In genomic region chr2:42142476-42143184, GRCh38 we compare ENCODE assay signal across 10 cellular contexts. TPM values are rescaled to one million over a fixed set of nuclear protein-coding genes. Genes with fewer than 3 reads are reported as not detected.
DNase-seq lines count a peak whose midpoint lies in the region; ATAC-seq and TF ChIP-seq lines count a peak whose summit lies in the region.
"Had no signal": no experiment of that assay in that cellular context is flagged by ENCODE, and none has a peak within 500 bp of the region (broad histone marks: within the 10 kb centered on the region; RNA-seq: fewer than 3 reads in every experiment).

No MANE protein-coding gene starts in this region.

- peak overlapping the region; percentile 47; the same call in 1 of the 2 replicates for H3K9ac ChIP-seq in ES-I3 (ENCODE audit: low read depth, low read length)

- peaks cover 4% of the 10 kb centered on the region for H3K4me1 ChIP-seq in ES-I3 (ENCODE audit: insufficient read depth, low read length)

- no peaks in the 10 kb centered on the region for H3K9me3 ChIP-seq in ES-I3 (ENCODE audit: control insufficient read depth, insufficient read depth, low read length)

- H3K36me3 ChIP-seq in ES-I3 (ENCODE audit: insufficient read depth, low read length) = no peaks in the 10 kb centered on the region

- DNase-seq in SK-N-DZ (ENCODE audit: low spot score) = peak; percentile 74
- DNase-seq in fibroblast of the aortic adventitia (ENCODE audit: low read depth) = no peak
- DNase-seq in sciatic nerve (ENCODE audit: low spot score) = no peak
- DNase-seq in T-helper 9 cell = no peak
- DNase-seq in activated CD4-positive, alpha-beta T cell treated with anti-CD3 and anti-CD28 coated beads for 4 hours = no peak
- no peak for DNase-seq in activated T-cell treated with anti-CD3 and anti-CD28 coated beads, Interleukin-2, amount 50 U/mL, for 1 hour
- DNase-seq: activated CD4-positive, alpha-beta memory T cell treated with anti-CD3 and anti-CD28 coated beads for 36 hours; NCI-H2029 treated with DMSO at 0.1 percent for 48 hours had no signal

- intact Hi-C loops in sciatic nerve (cut with DNase I) = no loop called here

- ATAC-seq in sciatic nerve (peak; percentile 21), HG03354 (IDR thresholded peaks at IDR 0.05; ENCODE audit: poor library complexity, severe bottlenecking, unreplicated experiment) (no peak)

- H3K4me3 ChIP-seq in fibroblast of the aortic adventitia (ENCODE audit: low read depth, low read length) = peak overlapping the region; percentile 38

- no peak for TF ChIP-seq CTCF in fibroblast of the aortic adventitia (IDR thresholded peaks at IDR 0.05; ENCODE audit: insufficient read depth, low read length)

RNA-seq across cellular contexts. Expression of gene EML4, which starts 26.5 kb away (rescaled TPM):
- 46.4 and 51.0 TPM in 2 replicates for polyA plus RNA-seq in SK-N-DZ (2014; cell fraction: cytosol; rRNA removed)
- 78.8 and 81.0 TPM in 2 replicates for polyA plus RNA-seq in SK-N-DZ (2014; cell fraction: nucleus; rRNA removed)
- total RNA-seq in fibroblast of the aortic adventitia (ENCODE audit: low replicate concordance) (49.9 and 50.9 TPM in 2 replicates), sciatic nerve (59.5 TPM)
